Comparison of ENCODE assay signal across 24 cellular contexts in the genomic region with DNA sequence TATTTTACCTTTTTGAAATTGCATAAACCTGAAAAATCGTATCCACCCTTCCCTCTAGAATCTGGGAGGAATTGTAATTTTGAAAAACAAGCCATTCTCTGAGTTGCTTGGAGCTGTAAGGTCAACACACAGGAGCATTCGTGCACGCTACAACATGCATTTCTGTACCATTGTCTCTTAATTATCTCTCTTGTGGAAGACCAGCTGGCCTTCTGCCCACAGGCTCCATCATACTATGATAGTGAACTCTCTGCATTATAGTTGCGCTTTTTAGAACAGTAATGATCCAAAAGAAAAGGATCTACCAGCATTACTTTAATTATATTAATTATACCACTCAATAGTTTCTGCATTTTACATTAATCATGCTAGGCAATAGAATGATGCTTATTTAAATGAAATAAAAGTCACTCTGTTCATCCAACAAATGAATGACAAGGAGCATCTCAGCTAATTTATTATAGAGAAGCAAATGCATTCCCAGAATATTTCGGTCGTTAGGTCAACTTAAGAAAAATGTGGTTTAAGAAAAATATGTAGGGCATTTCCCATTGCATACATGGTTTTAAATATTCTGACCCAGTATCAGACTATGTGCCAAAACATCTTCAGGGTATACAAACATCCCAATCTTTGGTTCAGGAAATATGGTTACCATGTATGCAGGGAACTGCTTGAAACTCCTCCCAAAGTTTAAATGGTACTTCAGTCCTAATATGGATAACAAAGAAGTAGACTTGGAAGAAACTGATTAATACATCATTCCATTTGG.
A peak's percentile ranks its signal among the peaks of the same experiment; 100 is the strongest.
DNase-seq lines count a peak whose midpoint lies in the region; ATAC-seq and TF ChIP-seq lines count a peak whose summit lies in the region.
"Had no signal": no experiment of that assay in that cellular context is flagged by ENCODE, and none has a peak within 500 bp of the region (broad histone marks: within the 10 kb centered on the region; RNA-seq: fewer than 3 reads in every experiment).

No MANE protein-coding gene starts in this region.

- H3K9ac ChIP-seq in PC-3 (ENCODE audit: low read length), result no peak overlapping the region
- H3K9ac ChIP-seq: parathyroid adenoma had no signal

- ATAC-seq in PC-3 (no peak), psoas muscle (no peak)
- ATAC-seq: activated T-cell treated with anti-CD3 and anti-CD28 coated beads, Interleukin-2, amount 50 U/mL, for 72 hours; naive thymus-derived CD8-positive, alpha-beta T cell; T-helper 17 cell had no signal

- H3K79me2 ChIP-seq in PC-3 (ENCODE audit: low read length), result no peaks in the 10 kb centered on the region
- H3K79me2 ChIP-seq: parathyroid adenoma had no signal

- CTCF ChIA-PET in PC-3 (lab: Charles Lee), result no interaction called here

- no peak overlapping the region for H3K4me2 ChIP-seq in PC-3 (ENCODE audit: low read length)

- whole genome bisulfite sequencing in psoas muscle, 3 donors, result 68 to 71% (median 69%) methylated on average over 6 of the region's 6 CpGs

- H3K27ac ChIP-seq in PC-3 (ENCODE audit: low read length) (no peak overlapping the region), caudate nucleus (ENCODE audit: low read depth, low read length) (no peak overlapping the region), psoas muscle (no peak overlapping the region)
- H3K27ac ChIP-seq: HL-60, parathyroid adenoma had no signal

- intact Hi-C loops in PC-3 (cut with micrococcal nuclease), result no loop called here
- intact Hi-C loops in psoas muscle (cut with DNase I), result no loop called here

- no peaks in the 10 kb centered on the region for H4K20me1 ChIP-seq in PC-3 (ENCODE audit: low read length)

- no peak for TF ChIP-seq CTCF in PC-3 (conservative IDR thresholded peaks at IDR 0.05; ENCODE audit: low read depth, low read length)
- TF ChIP-seq CTCF in psoas muscle (IDR thresholded peaks at IDR 0.05), result no peak

- H3K9me2 ChIP-seq in PC-3 (replicated peaks; ENCODE audit: low read length), result no peaks in the 10 kb centered on the region

- BruUV-seq in PC-3 (replicated peaks; lab: Mats Ljungman, UMichigan), result no TSS peak

- H3K9me3 ChIP-seq in PC-3 (ENCODE audit: low read length), result no peaks in the 10 kb centered on the region
- H3K9me3 ChIP-seq in psoas muscle, result no peaks in the 10 kb centered on the region

- DNase-seq in EH (ENCODE audit: low read depth) (peak; percentile 95), M059J (ENCODE audit: low read depth) (peak; percentile 84), PC-3 (peak; percentile 18), fibroblast of gingiva (ENCODE audit: low read depth) (peak; percentile 7), caudate nucleus (lab: John Stamatoyannopoulos, UW) (no peak), psoas muscle (no peak)
- DNase-seq in stimulated activated CD4-positive, alpha-beta T cell treated with anti-CD3 and anti-CD28 coated beads, Interleukin-4, amount 100 ng/mL, for 24 hours, result no peak
- DNase-seq in activated naive CD4-positive, alpha-beta T cell (lab: John Stamatoyannopoulos, UW), result no peak
- DNase-seq: activated B cell treated with CpG ODN at 0.5 μM for 24 hours; activated CD8-positive, alpha-beta memory T cell treated with anti-CD3 and anti-CD28 coated beads for 24 hours; activated naive CD8-positive, alpha-beta T cell treated with anti-CD3 and anti-CD28 coated beads for 36 hours; activated T-cell treated with anti-CD3 and anti-CD28 coated beads, Interleukin-2, amount 50 U/mL, for 72 hours; central memory CD4-positive, alpha-beta T cell; effector memory CD4-positive, alpha-beta T cell; GDM1; KG1; kidney; naive thymus-derived CD8-positive, alpha-beta T cell; NCI-H1694; NCI-H510A treated with DMSO at 0.1 percent for 48 hours; stimulated activated CD4-positive, alpha-beta T cell treated with anti-CD3 and anti-CD28 coated beads, Interleukin-2, amount 100 ng/mL, for 48 hours; T-helper 17 cell had no signal

- H3F3A ChIP-seq in PC-3 (ENCODE audit: low read length, unreplicated experiment), result no peaks in the 10 kb centered on the region

- H3K4me3 ChIP-seq in PC-3 (ENCODE audit: low read length) (no peak overlapping the region), psoas muscle (no peak overlapping the region)

- no peak overlapping the region for H2AFZ ChIP-seq in PC-3 (ENCODE audit: low read length)
- H2AFZ ChIP-seq: parathyroid adenoma had no signal

- POLR2A ChIA-PET in PC-3 (lab: Charles Lee; ENCODE audit: unreplicated experiment), result no interaction called here

- H3K36me3 ChIP-seq in PC-3 (ENCODE audit: low read depth, low read length), result no peaks in the 10 kb centered on the region
- H3K36me3 ChIP-seq in psoas muscle (ENCODE audit: insufficient read depth in 1 of 2, low read depth in 1 of 2), result no peaks in the 10 kb centered on the region

- H3K27me3 ChIP-seq in PC-3 (ENCODE audit: low read length), result peaks cover 18% of the 10 kb centered on the region; the same call in 1 of the 2 replicates
- no peaks in the 10 kb centered on the region for H3K27me3 ChIP-seq in psoas muscle (ENCODE audit: insufficient read depth in 3 of 3, low read length in 2 of 3)

- H3K4me1 ChIP-seq in PC-3 (ENCODE audit: insufficient read depth, low read length) (no peaks in the 10 kb centered on the region), psoas muscle (no peaks in the 10 kb centered on the region)
- H3K4me1 ChIP-seq: parathyroid adenoma had no signal

Comparison
In these comparisons a context has a peak if more than half of its experiments do, and no peak if none do; other contexts are left out.
1. DNase-seq: peak in EH (single experiment), M059J (single experiment), PC-3 (single experiment) and fibroblast of gingiva (single experiment); none in stimulated activated CD4-positive, alpha-beta T cell treated with anti-CD3 and anti-CD28 coated beads, Interleukin-4, amount 100 ng/mL, for 24 hours (single experiment), caudate nucleus (0 of 61), activated naive CD4-positive, alpha-beta T cell (0 of 4) and psoas muscle (0 of 2).